In genomic region chr9:120792898-120793765, GRCh38 we compare ENCODE assay signal across 1 cellular context.
TF ChIP-seq lines count a peak whose summit lies in the region.

Gene FBXW2 (minus strand): TSS chr9:120793416. CDS start chr9:120788258, 5,158 bp downstream.

TF ChIP-seq in HEK293, 187 proteins besides CTCF, POLR2A, EP300 and RAD21 (continued from another document and continues in another):
- TF ChIP-seq PRDM2 (tag by site-specific recombination; IDR thresholded peaks at IDR 0.05; ENCODE audit: borderline replicate concordance) = no peak
- 0 out of 2 replicates have a peak, but pooled peaks have one; percentile 14 for TF ChIP-seq ZNF2 (tag by site-specific recombination; IDR thresholded peaks at IDR 0.05)
- peak; percentile 82 for TF ChIP-seq ZBTB17 (tag by site-specific recombination; IDR thresholded peaks at IDR 0.05)
- no peak for TF ChIP-seq ZBTB10 (tag by site-specific recombination; IDR thresholded peaks at IDR 0.05)
- TF ChIP-seq ZNF791 (tag by site-specific recombination; IDR thresholded peaks at IDR 0.05) = no peak
- no peak; the same call in 1 of the 2 replicates for TF ChIP-seq ZSCAN5A (tag by site-specific recombination; IDR thresholded peaks at IDR 0.05)
- no peak for TF ChIP-seq ZNF785 (tag by site-specific recombination; IDR thresholded peaks at IDR 0.05)
- TF ChIP-seq ZNF398 (tag by site-specific recombination; IDR thresholded peaks at IDR 0.05) = peak; percentile 34; the same call in 1 of the 2 replicates
- peak; percentile 37; the same call in 1 of the 2 replicates for TF ChIP-seq KLF10 (tag by site-specific recombination; IDR thresholded peaks at IDR 0.05)
- peak; percentile 64 for TF ChIP-seq GLIS1 (tag by site-specific recombination; IDR thresholded peaks at IDR 0.05)
- TF ChIP-seq ZSCAN30 (tag by site-specific recombination; IDR thresholded peaks at IDR 0.05) = peak; percentile 93
- TF ChIP-seq YY2 (tag by site-specific recombination; IDR thresholded peaks at IDR 0.05) = no peak
- no peak for TF ChIP-seq ZFP41 (tag by site-specific recombination; IDR thresholded peaks at IDR 0.05; ENCODE audit: borderline replicate concordance)
- peak; percentile 77 for TF ChIP-seq IKZF3 (tag by site-specific recombination; IDR thresholded peaks at IDR 0.05)
- no peak for TF ChIP-seq ZNF292 (tag by site-specific recombination; IDR thresholded peaks at IDR 0.05; ENCODE audit: borderline replicate concordance, low read depth)
- no peak for TF ChIP-seq ZNF221 (tag by site-specific recombination; IDR thresholded peaks at IDR 0.05; ENCODE audit: borderline replicate concordance)
- peak; percentile 82 for TF ChIP-seq PATZ1 (tag by site-specific recombination; IDR thresholded peaks at IDR 0.05)
- no peak for TF ChIP-seq ZNF112 (tag by site-specific recombination; IDR thresholded peaks at IDR 0.05)
- TF ChIP-seq ZNF639 (tag by site-specific recombination; IDR thresholded peaks at IDR 0.05) = peak; percentile 15; the same call in 1 of the 2 replicates
- TF ChIP-seq KLF1 (tag by site-specific recombination; IDR thresholded peaks at IDR 0.05) = peak; percentile 31; the same call in 1 of the 2 replicates
- TF ChIP-seq ATF2 (tag by site-specific recombination; IDR thresholded peaks at IDR 0.05; ENCODE audit: low read depth) = no peak
- TF ChIP-seq ZXDB (tag by site-specific recombination; IDR thresholded peaks at IDR 0.05) = peak; percentile 87
- TF ChIP-seq SP2 (tag by site-specific recombination; IDR thresholded peaks at IDR 0.05) = peak; percentile 97
- no peak for TF ChIP-seq ZNF248 (tag by site-specific recombination; IDR thresholded peaks at IDR 0.05)
- no peak for TF ChIP-seq ZNF157 (tag by site-specific recombination; IDR thresholded peaks at IDR 0.05)
- peak; percentile 81 for TF ChIP-seq ZNF341 (tag by site-specific recombination; IDR thresholded peaks at IDR 0.05; ENCODE audit: low read depth)
- no peak for TF ChIP-seq ZNF626 (tag by site-specific recombination; IDR thresholded peaks at IDR 0.05)
- TF ChIP-seq TRIM28 (IDR thresholded peaks at IDR 0.05; ENCODE audit: borderline replicate concordance, low read length) = no peak
- TF ChIP-seq ZNF558 (tag by site-specific recombination; IDR thresholded peaks at IDR 0.05) = no peak
- TF ChIP-seq ZNF580 (tag by site-specific recombination; IDR thresholded peaks at IDR 0.05) = peak; percentile 94
- TF ChIP-seq ZNF670 (tag by site-specific recombination; IDR thresholded peaks at IDR 0.05; ENCODE audit: low read depth) = no peak
- no peak for TF ChIP-seq ZNF548 (tag by site-specific recombination; IDR thresholded peaks at IDR 0.05)
- TF ChIP-seq KLF16 (tag by site-specific recombination; IDR thresholded peaks at IDR 0.05) = no peak
- TF ChIP-seq GLI2 (tag by site-specific recombination; IDR thresholded peaks at IDR 0.05; ENCODE audit: borderline replicate concordance, low read depth) = no peak
- peak; percentile 90 for TF ChIP-seq ZNF629 (tag by site-specific recombination; IDR thresholded peaks at IDR 0.05)
- TF ChIP-seq ZNF426 (tag by site-specific recombination; IDR thresholded peaks at IDR 0.05) = no peak
- no peak for TF ChIP-seq ZNF664 (tag by site-specific recombination; IDR thresholded peaks at IDR 0.05)
- TF ChIP-seq PRDM4 (tag by site-specific recombination; IDR thresholded peaks at IDR 0.05) = no peak
